In genomic region chr12:48175613-48176416, GRCh38 we compare ENCODE assay signal across 13 cellular contexts. TPM values are rescaled to one million over a fixed set of nuclear protein-coding genes. Genes with fewer than 3 reads are reported as not detected.
DNase-seq lines count a peak whose midpoint lies in the region; ATAC-seq and TF ChIP-seq lines count a peak whose summit lies in the region.
"Had no signal": no experiment of that assay in that cellular context is flagged by ENCODE, and none has a peak within 500 bp of the region (broad histone marks: within the 10 kb centered on the region; RNA-seq: fewer than 3 reads in every experiment).

No MANE protein-coding gene starts in this region.

- intact Hi-C loops in left ventricle myocardium inferior (cut with micrococcal nuclease): no loop called here
- intact Hi-C loops in PC-9 (cut with micrococcal nuclease; ENCODE audit: unreplicated experiment): no loop called here

- no TSS peak for BruUV-seq in PC-9 (replicated peaks; lab: Mats Ljungman, UMichigan)

- H3K79me2 ChIP-seq in PC-9 (ENCODE audit: low read depth): no peaks in the 10 kb centered on the region

- TF ChIP-seq CTCF in left ventricle myocardium inferior (IDR thresholded peaks at IDR 0.05; ENCODE audit: borderline replicate concordance) (no peak), right atrium auricular region (IDR thresholded peaks at IDR 0.05) (no peak), PC-9 (conservative IDR thresholded peaks at IDR 0.05) (no peak), fibroblast of villous mesenchyme (IDR thresholded peaks at IDR 0.05; ENCODE audit: insufficient read depth, low read depth, low read length) (no peak), suprapubic skin (IDR thresholded peaks at IDR 0.05) (no peak)

- H4K20me1 ChIP-seq in PC-9 (ENCODE audit: insufficient read depth): no peaks in the 10 kb centered on the region

- ATAC-seq in GM19324 (IDR thresholded peaks at IDR 0.05; ENCODE audit: low FRiP score, unreplicated experiment): no peak
- ATAC-seq: esophagus mucosa had no signal

- H3K9me2 ChIP-seq in PC-9 (ENCODE audit: insufficient read depth): no peaks in the 10 kb centered on the region

- H3K4me3 ChIP-seq in left ventricle myocardium inferior (no peak overlapping the region), right atrium auricular region (no peak overlapping the region), PC-9 (no peak overlapping the region), fibroblast of villous mesenchyme (ENCODE audit: low read depth, low read length) (no peak overlapping the region), suprapubic skin (no peak overlapping the region)
- H3K4me3 ChIP-seq: cardiac muscle cell had no signal

- CTCF ChIA-PET in PC-9 (lab: Charles Lee): no interaction called here

- no peaks in the 10 kb centered on the region for H3K9me3 ChIP-seq in left ventricle myocardium inferior (replicated peaks)
- H3K9me3 ChIP-seq in right atrium auricular region: no peaks in the 10 kb centered on the region
- H3K9me3 ChIP-seq in PC-9 (ENCODE audit: insufficient read depth, low read depth): no peaks in the 10 kb centered on the region
- no peaks in the 10 kb centered on the region for H3K9me3 ChIP-seq in suprapubic skin

- H3K36me3 ChIP-seq in left ventricle myocardium inferior (no peaks in the 10 kb centered on the region), right atrium auricular region (no peaks in the 10 kb centered on the region), PC-9 (ENCODE audit: low read depth) (no peaks in the 10 kb centered on the region), suprapubic skin (no peaks in the 10 kb centered on the region)
- H3K36me3 ChIP-seq: cardiac muscle cell had no signal

- H3F3A ChIP-seq in PC-9 (ENCODE audit: insufficient read depth, low read depth): no peaks in the 10 kb centered on the region

- TF ChIP-seq EP300 in suprapubic skin (IDR thresholded peaks at IDR 0.05): no peak

- H3K27me3 ChIP-seq in left ventricle myocardium inferior (ENCODE audit: low read depth) (peaks cover 51% of the 10 kb centered on the region), right atrium auricular region (no peaks in the 10 kb centered on the region), PC-9 (ENCODE audit: insufficient read depth, low read depth) (peaks cover 16% of the 10 kb centered on the region), suprapubic skin (peaks cover 12% of the 10 kb centered on the region)

- H3K27ac ChIP-seq in left ventricle myocardium inferior (replicated peaks) (peak overlapping the region; percentile 37), right atrium auricular region (no peak overlapping the region), PC-9 (no peak overlapping the region), suprapubic skin (no peak overlapping the region)
- H3K27ac ChIP-seq: cardiac muscle cell had no signal

- H2AFZ ChIP-seq in PC-9: 0 out of 2 replicates have a peak overlapping the region, but pooled peaks have one; percentile 30

- no peak for DNase-seq in left ventricle myocardium inferior
- no peak for DNase-seq in right atrium auricular region (ENCODE audit: low spot score)
- DNase-seq in PC-9: no peak
- peak; percentile 47 for DNase-seq in fibroblast of villous mesenchyme (ENCODE audit: low read depth)
- DNase-seq in suprapubic skin (ENCODE audit: low spot score in 2 of 2): no peak
- DNase-seq in cerebellum (ENCODE audit: low spot score): no peak
- no peak for DNase-seq in NCI-H748 treated with DMSO at 0.1 percent for 48 hours (lab: John Stamatoyannopoulos, UW)
- DNase-seq: immature natural killer cell, naive B cell had no signal

- H3K4me2 ChIP-seq in PC-9: peak overlapping the region; percentile 57

- no peak for TF ChIP-seq POLR2A in suprapubic skin (IDR thresholded peaks at IDR 0.05)

- POLR2A ChIA-PET in PC-9 (lab: Charles Lee; ENCODE audit: unreplicated experiment): interaction anchor here (0.7 kb wide), 2 partner anchors 10 to 614 kb away, joined by 5 to 12 read pairs; no protein-coding TSS in a partner anchor

- no peaks in the 10 kb centered on the region for H3K4me1 ChIP-seq in left ventricle myocardium inferior
- no peaks in the 10 kb centered on the region for H3K4me1 ChIP-seq in right atrium auricular region
- H3K4me1 ChIP-seq in PC-9 (replicated peaks; ENCODE audit: insufficient read depth): peaks cover 8% of the 10 kb centered on the region
- peaks cover 4% of the 10 kb centered on the region for H3K4me1 ChIP-seq in suprapubic skin

- WGBS in suprapubic skin: 56% methylated on average over 3 of the region's 3 CpGs

RNA-seq across cellular contexts. Expression of gene CCDC184, which starts 7.6 kb away (rescaled TPM):
- 1.0 TPM for total RNA-seq in left ventricle myocardium inferior
- 1 to 10 TPM in 1 of 2 donors, under 1 TPM in 1; 0.37 to 1.4 TPM for total RNA-seq in right atrium auricular region
- not detected in 2 replicates for total RNA-seq in PC-9 (2021)
- total RNA-seq in fibroblast of villous mesenchyme: 0.32 and 0.43 TPM in 2 replicates
- under 1 TPM; 0.19 to 0.83 (median 0.60) TPM for total RNA-seq in suprapubic skin
- total RNA-seq in cerebellum: 7.8 TPM

RNA-seq across cellular contexts. Expression of gene ASB8, which starts 18.5 kb away (rescaled TPM):
- total RNA-seq in left ventricle myocardium inferior (80.3 TPM), right atrium auricular region (10 to 100 TPM; 35.7 to 68.6 TPM), PC-9 (2021) (21.8 and 25.1 TPM in 2 replicates), fibroblast of villous mesenchyme (23.7 and 27.4 TPM in 2 replicates), suprapubic skin (10 to 100 TPM; 19.8 to 49.4 (median 23.6) TPM), cerebellum (24.2 TPM)

RNA-seq across cellular contexts. Expression of gene OR10AD1, which starts 27.3 kb away (rescaled TPM):
- total RNA-seq in left ventricle myocardium inferior (not detected), right atrium auricular region (not detected), PC-9 (2021) (not detected in 2 replicates), fibroblast of villous mesenchyme (not detected in 2 replicates), suprapubic skin (not detected), cerebellum (not detected)
- total RNA-seq: cardiac muscle cell, esophagus mucosa, ureter had no signal

RNA-seq across cellular contexts. Expression of gene PFKM, which starts 56.7 kb away (rescaled TPM):
- total RNA-seq in left ventricle myocardium inferior: 671 TPM
- total RNA-seq in right atrium auricular region: 100 to 1,000 TPM; 111 to 193 TPM
- total RNA-seq in PC-9 (2021): 63.2 and 67.6 TPM in 2 replicates
- total RNA-seq in fibroblast of villous mesenchyme: 54.4 and 83.8 TPM in 2 replicates
- 10 to 100 TPM; 20.4 to 31.2 (median 27.7) TPM for total RNA-seq in suprapubic skin
- 79.8 TPM for total RNA-seq in cerebellum
